In genomic region chr17:82103588-82104451, GRCh38 we compare ENCODE assay signal across 1 cellular context.
TF ChIP-seq lines count a peak whose summit lies in the region.

No MANE protein-coding gene starts in this region.

TF ChIP-seq in SK-N-SH treated with all-trans-retinoic acid at 6 μM for 48 hours, 23 proteins besides CTCF, POLR2A, EP300 and RAD21 (continued from another document):
- TF ChIP-seq TSHZ2 (CRISPR knock-in tag; IDR thresholded peaks at IDR 0.05) (no peak), CREB5 (CRISPR knock-in tag; IDR thresholded peaks at IDR 0.05; ENCODE audit: low read depth) (no peak)
